Comparison of ENCODE assay signal across 8 cellular contexts in genomic region chr11:64776875-64777274, GRCh38. TPM values are rescaled to one million over a fixed set of nuclear protein-coding genes. Genes with fewer than 3 reads are reported as not detected.
A peak's percentile ranks its signal among the peaks of the same experiment; 100 is the strongest.
DNase-seq lines count a peak whose midpoint lies in the region; ATAC-seq, FAIRE-seq and TF ChIP-seq lines count a peak whose summit lies in the region.

No MANE protein-coding gene starts in this region.

- H3K4me3 ChIP-seq in gastrocnemius medialis = peak overlapping the region; percentile 57 to 78 (median 74)

- peaks cover 6% of the 10 kb centered on the region for H3K4me1 ChIP-seq in foreskin keratinocyte
- peaks cover 60 to 61% of the 10 kb centered on the region in 2 donors for H3K4me1 ChIP-seq in gastrocnemius medialis

- no peak for DNase-seq in GM12891 (ENCODE audit: insufficient read length, low spot score)
- DNase-seq in T-helper 17 cell = no peak
- DNase-seq in foreskin keratinocyte = no peak
- no peak for DNase-seq in gastrocnemius medialis
- no peak for DNase-seq in omental fat pad (ENCODE audit: low spot score)
- DNase-seq in cortex of kidney (lab: John Stamatoyannopoulos, UW) = no peak

- H3K27ac Mint-ChIP-seq in T-helper 17 cell = peak overlapping the region; percentile 96

- peaks cover 3 to 50% of the 10 kb centered on the region in 2 donors for H3K36me3 ChIP-seq in gastrocnemius medialis

- H3K4me1 Mint-ChIP-seq in T-helper 17 cell = peaks cover 60% of the 10 kb centered on the region

- H3K36me3 Mint-ChIP-seq in T-helper 17 cell (ENCODE audit: low read depth) = peaks cover 10% of the 10 kb centered on the region

- in situ Hi-C loops in gastrocnemius medialis (cut with MboI; ENCODE audit: low sequenced_read_pairs in 4 of 4) = no loop called here

- H3K27ac ChIP-seq in foreskin keratinocyte (peak overlapping the region; percentile 47), gastrocnemius medialis (peak overlapping the region; percentile 98 to 100 (median 98))

- TF ChIP-seq CTCF in foreskin keratinocyte (conservative IDR thresholded peaks at IDR 0.05) (no peak), gastrocnemius medialis (IDR thresholded peaks at IDR 0.05 in 4 of 5, conservative IDR thresholded peaks at IDR 0.05 in 1 of 5) (no peak), omental fat pad (IDR thresholded peaks at IDR 0.05) (no peak)

- H3K27me3 ChIP-seq in foreskin keratinocyte = no peaks in the 10 kb centered on the region
- H3K27me3 ChIP-seq in gastrocnemius medialis = no peaks in the 10 kb centered on the region

- intact Hi-C loops in gastrocnemius medialis (cut with DNase I; ENCODE audit: low total_unique reads) = loop anchor here (2.0 to 5.0 kb wide), 2 partner anchors 14 to 35 kb away; partner anchors contain the start of gene RASGRP2

- H3K27me3 Mint-ChIP-seq in T-helper 17 cell = no peaks in the 10 kb centered on the region

- H3K9me3 ChIP-seq in T-helper 17 cell (ENCODE audit: control insufficient read depth, low read length, poor library complexity, severe bottlenecking) = no peaks in the 10 kb centered on the region
- no peaks in the 10 kb centered on the region for H3K9me3 ChIP-seq in gastrocnemius medialis

- TF ChIP-seq POLR2A in GM12891 (IDR thresholded peaks at IDR 0.05; ENCODE audit: low read depth, low read length) (no peak), gastrocnemius medialis (IDR thresholded peaks at IDR 0.05) (no peak)

- peak; percentile 43 for FAIRE-seq in GM12891 (lab: Jason Lieb, UNC)

- ATAC-seq in T-helper 17 cell = no peak
- no peak for ATAC-seq in foreskin keratinocyte
- ATAC-seq in gastrocnemius medialis = no peak
- ATAC-seq in omental fat pad (ENCODE audit: low FRiP score) = no peak
- ATAC-seq in GM21367 (IDR thresholded peaks at IDR 0.05; ENCODE audit: unreplicated experiment) = no peak
- no peak for ATAC-seq in HG02759 (IDR thresholded peaks at IDR 0.05; ENCODE audit: unreplicated experiment)

- H3K4me3 Mint-ChIP-seq in T-helper 17 cell = peak overlapping the region; percentile 91

TF ChIP-seq in GM12891, 5 proteins besides CTCF, POLR2A, EP300 and RAD21:
- TF ChIP-seq PAX5 (IDR thresholded peaks at IDR 0.05; ENCODE audit: insufficient read depth, low read length, severe bottlenecking) = no peak
- no peak for TF ChIP-seq POLR2AphosphoS5 (IDR thresholded peaks at IDR 0.05; ENCODE audit: low read depth, low read length)
- TF ChIP-seq POU2F2 (IDR thresholded peaks at IDR 0.05; ENCODE audit: low read depth, low read length) = no peak
- no peak for TF ChIP-seq SPI1 (IDR thresholded peaks at IDR 0.05; ENCODE audit: low read depth, low read length)
- no peak for TF ChIP-seq TAF1 (IDR thresholded peaks at IDR 0.05; ENCODE audit: low read depth, low read length)

RNA-seq across cellular contexts. Expression of gene SF1, which starts 1.5 kb away (rescaled TPM):
- 141 TPM for polyA plus RNA-seq in GM12891 (2012; ENCODE audit: low read depth, missing spikeins)
- 1,000 to 10,000 TPM; 1,476 to 1,622 TPM for total RNA-seq in T-helper 17 cell
- total RNA-seq in foreskin keratinocyte = 114 and 115 TPM in 2 replicates
- 105 and 113 TPM in 2 replicates for polyA plus RNA-seq in foreskin keratinocyte
- 100 to 1,000 TPM; 171 to 249 (median 193) TPM for total RNA-seq in gastrocnemius medialis
- 100 to 1,000 TPM; 209 to 411 (median 320) TPM for total RNA-seq in omental fat pad

RNA-seq across cellular contexts. Expression of gene PYGM, which starts 17.1 kb away (rescaled TPM):
- polyA plus RNA-seq in GM12891 (2012; ENCODE audit: low read depth, missing spikeins) = 0.23 TPM
- total RNA-seq in T-helper 17 cell (10 to 100 TPM; 11.8 to 27.1 TPM), foreskin keratinocyte (0.07 TPM in 2 replicates), gastrocnemius medialis (1,000 to 10,000 TPM in 3 of 4 donors, 100 to 1,000 TPM in 1; 881 to 2,858 (median 1,836) TPM), omental fat pad (10 to 100 TPM in 2 of 4 donors, 1 to 10 TPM in 2; 2.1 to 25.9 (median 12.2) TPM)
- 0.07 and 0.19 TPM in 2 replicates for polyA plus RNA-seq in foreskin keratinocyte

RNA-seq across cellular contexts. Expression of gene MAP4K2, which starts 26.1 kb away (rescaled TPM):
- 30.2 TPM for polyA plus RNA-seq in GM12891 (2012; ENCODE audit: low read depth, missing spikeins)
- total RNA-seq in T-helper 17 cell (10 to 100 TPM; 97.8 to 99.2 TPM), foreskin keratinocyte (26.3 and 27.8 TPM in 2 replicates), gastrocnemius medialis (10 to 100 TPM in 1 of 4 donors, 1 to 10 TPM in 3; 4.3 to 14.8 (median 6.2) TPM), omental fat pad (10 to 100 TPM in 3 of 4 donors, 1 to 10 TPM in 1; 8.5 to 33.3 (median 17.7) TPM)
- polyA plus RNA-seq in foreskin keratinocyte = 25.7 and 26.9 TPM in 2 replicates

RNA-seq across cellular contexts. Expression of gene RASGRP2, which starts 32.9 kb away (rescaled TPM):
- 3.8 TPM for polyA plus RNA-seq in GM12891 (2012; ENCODE audit: low read depth, missing spikeins)
- total RNA-seq in T-helper 17 cell = 100 to 1,000 TPM; 464 to 502 TPM
- 0.14 and 0.31 TPM in 2 replicates for total RNA-seq in foreskin keratinocyte
- 0.25 and 0.39 TPM in 2 replicates for polyA plus RNA-seq in foreskin keratinocyte
- 10 to 100 TPM in 1 of 4 donors, 1 to 10 TPM in 3; 2.9 to 10.9 (median 7.1) TPM for total RNA-seq in gastrocnemius medialis
- total RNA-seq in omental fat pad = 10 to 100 TPM in 3 of 4 donors, 1 to 10 TPM in 1; 9.3 to 53.1 (median 14.0) TPM

RNA-seq across cellular contexts. Expression of gene MEN1, which starts 33.5 kb away (rescaled TPM):
- 16.2 TPM for polyA plus RNA-seq in GM12891 (2012; ENCODE audit: low read depth, missing spikeins)
- total RNA-seq in T-helper 17 cell (10 to 100 TPM; 25.8 to 27.0 TPM), foreskin keratinocyte (27.3 and 30.8 TPM in 2 replicates), gastrocnemius medialis (10 to 100 TPM in 2 of 4 donors, 1 to 10 TPM in 2; 7.4 to 12.2 (median 9.8) TPM), omental fat pad (10 to 100 TPM in 3 of 4 donors, 1 to 10 TPM in 1; 7.3 to 20.2 (median 12.2) TPM)
- 30.2 and 35.3 TPM in 2 replicates for polyA plus RNA-seq in foreskin keratinocyte

Comparison
In these comparisons a context has a peak if more than half of its experiments do, and no peak if none do; other contexts are left out.
1. RNA of gene PYGM, which starts 17.1 kb away (total RNA-seq): 881 to 2,858 TPM in gastrocnemius medialis; 11.8 to 27.1 TPM in T-helper 17 cell, 2.1 to 25.9 TPM in omental fat pad and 0.07 TPM in foreskin keratinocyte; every median in the first group is over 10 times any median in the second.